ENCODE assay signal across 8 cellular contexts in the genomic region with DNA sequence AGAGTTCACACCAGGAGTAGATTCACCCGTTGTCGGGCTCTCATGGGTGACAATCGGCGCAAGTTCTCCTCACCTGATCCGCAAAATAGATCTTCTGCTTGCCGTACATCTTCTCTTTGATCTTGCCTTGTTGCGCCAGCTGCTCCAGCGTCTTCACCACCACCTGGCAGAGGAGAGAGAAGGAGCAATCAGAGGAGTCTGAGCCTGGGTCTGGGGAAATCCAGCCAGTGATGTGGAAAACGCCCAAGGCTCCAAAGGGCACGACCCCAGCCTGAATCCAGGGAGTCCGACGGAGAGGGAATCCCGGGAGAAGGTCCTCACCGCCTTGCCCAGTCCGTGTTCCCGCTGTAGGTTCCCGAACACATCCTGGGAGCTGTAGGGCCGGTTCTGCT. TPM values are rescaled to one million over a fixed set of nuclear protein-coding genes. Genes with fewer than 3 reads are reported as not detected.
DNase-seq lines count a peak whose midpoint lies in the region; ATAC-seq and TF ChIP-seq lines count a peak whose summit lies in the region.

No MANE protein-coding gene starts in this region.

- H3K4me3 ChIP-seq in Panc1 (ENCODE audit: low read depth in 2 of 2, low read length in 2 of 2) = peak overlapping the region; percentile 69 to 92
- H3K4me3 ChIP-seq in epithelial cell of proximal tubule (ENCODE audit: low read depth, low read length) = peak overlapping the region; percentile 98

- in situ Hi-C loops in Panc1 (cut with HindIII; ENCODE audit: low pct_unique_long_range_greater_than_20kb, low sequenced_read_pairs) (no loop called here), GM13976 (cut with MboI; ENCODE audit: low sequenced_read_pairs, unreplicated experiment) (no loop called here)

- H3K4me1 ChIP-seq in Panc1 (ENCODE audit: control insufficient read depth, insufficient read depth, low read length) = peaks cover 16% of the 10 kb centered on the region

- H3K36me3 ChIP-seq in Panc1 (ENCODE audit: control insufficient read depth, insufficient read depth, low read length) = peaks cover 3% of the 10 kb centered on the region

- TSS peak; percentile 69 for BruUV-seq in Panc1 (replicated peaks; lab: Mats Ljungman, UMichigan)

- no peak for DNase-seq in Panc1 (ENCODE audit: low read depth, low spot score)
- DNase-seq in epithelial cell of proximal tubule (ENCODE audit: low read depth) = no peak
- DNase-seq in progenitor cell of endocrine pancreas (ENCODE audit: low spot score, unreplicated experiment) = no peak
- no peak for DNase-seq in GM13976 (ENCODE audit: low spot score)
- DNase-seq in KG1 (lab: John Stamatoyannopoulos, UW) = no peak

- H3K36me3 Mint-ChIP-seq in progenitor cell of endocrine pancreas (ENCODE audit: insufficient read depth) = peaks cover 10% of the 10 kb centered on the region

- CTCF ChIA-PET in Panc1 (lab: Charles Lee) = interaction anchor here (0.5 to 3.0 kb wide), 2 partner anchors 28 to 186 kb away, joined by 4 to 14 read pairs; no protein-coding TSS in a partner anchor

- intact Hi-C loops in Panc1 (cut with micrococcal nuclease; ENCODE audit: unreplicated experiment) = loop anchor here (5.0 kb wide), 1 partner anchor 100 kb away; a partner anchor contains a TSS

- H3K4me1 Mint-ChIP-seq in progenitor cell of endocrine pancreas (ENCODE audit: low read depth) = peaks cover 18% of the 10 kb centered on the region

- H3K27me3 Mint-ChIP-seq in progenitor cell of endocrine pancreas = no peaks in the 10 kb centered on the region

- H3K27ac Mint-ChIP-seq in progenitor cell of endocrine pancreas = no peak overlapping the region

- peak overlapping the region; percentile 96 for H3K4me3 Mint-ChIP-seq in progenitor cell of endocrine pancreas (ENCODE audit: low read depth)

- no peaks in the 10 kb centered on the region for H3K9me3 ChIP-seq in Panc1 (ENCODE audit: control insufficient read depth, insufficient read depth, low read depth, low read length)

- TF ChIP-seq CTCF in Panc1 (IDR thresholded peaks at IDR 0.05) (no peak), epithelial cell of proximal tubule (conservative IDR thresholded peaks at IDR 0.05; ENCODE audit: low read depth, low read length) (no peak), progenitor cell of endocrine pancreas (IDR thresholded peaks at IDR 0.05; ENCODE audit: unreplicated experiment) (no peak), GM13976 (IDR thresholded peaks at IDR 0.05; ENCODE audit: borderline replicate concordance, control extremely low read depth, extremely low read depth, insufficient read depth, missing control alignments) (no peak)

- no peaks in the 10 kb centered on the region for H3K9me3 Mint-ChIP-seq in progenitor cell of endocrine pancreas (ENCODE audit: low read depth)

- POLR2A ChIA-PET in Panc1 (lab: Charles Lee) = interaction anchor here (0.6 kb wide), 1 partner anchor 12 kb away, joined by 3 read pairs; no protein-coding TSS in a partner anchor

- ATAC-seq in GM21528 (IDR thresholded peaks at IDR 0.05; ENCODE audit: low FRiP score, unreplicated experiment) (peak; percentile 2), Panc1 (peak; percentile 60), GM21529 (IDR thresholded peaks at IDR 0.05; ENCODE audit: unreplicated experiment) (no peak), GM18520 (IDR thresholded peaks at IDR 0.05; ENCODE audit: unreplicated experiment) (no peak)

- H3K27ac ChIP-seq in Panc1 (ENCODE audit: low read length) = peak overlapping the region; percentile 91

- H3K27me3 ChIP-seq in Panc1 (ENCODE audit: control insufficient read depth, insufficient read depth, low read length) = no peaks in the 10 kb centered on the region

RNA-seq across cellular contexts. Expression of a gene that starts 0.4 kb away (rescaled TPM):
- total RNA-seq in Panc1 (2021; ENCODE audit: unreplicated experiment) (19.2 TPM), epithelial cell of proximal tubule (23.8 and 25.9 TPM in 2 replicates), progenitor cell of endocrine pancreas (18.1 and 19.6 TPM in 2 replicates)
- 9.5 TPM for polyA plus RNA-seq in Panc1 (2012; ENCODE audit: insufficient read length)

RNA-seq across cellular contexts. Expression of a gene that starts 10.2 kb away (rescaled TPM):
- total RNA-seq in Panc1 (2021; ENCODE audit: unreplicated experiment) = 35.8 TPM
- 42.3 TPM for polyA plus RNA-seq in Panc1 (2012; ENCODE audit: insufficient read length)
- 15.7 and 47.6 TPM in 2 replicates for total RNA-seq in epithelial cell of proximal tubule
- 26.8 and 33.7 TPM in 2 replicates for total RNA-seq in progenitor cell of endocrine pancreas

RNA-seq across cellular contexts. Expression of a gene that starts 15.2 kb away (rescaled TPM):
- total RNA-seq in Panc1 (2021; ENCODE audit: unreplicated experiment) (76.7 TPM), epithelial cell of proximal tubule (49.4 and 58.2 TPM in 2 replicates), progenitor cell of endocrine pancreas (60.0 and 66.9 TPM in 2 replicates)
- polyA plus RNA-seq in Panc1 (2012; ENCODE audit: insufficient read length) = 71.8 TPM

RNA-seq across cellular contexts. Expression of a gene that starts 24.4 kb away (rescaled TPM):
- total RNA-seq in Panc1 (2021; ENCODE audit: unreplicated experiment) = 5.4 TPM
- polyA plus RNA-seq in Panc1 (2012; ENCODE audit: insufficient read length) = 11.6 TPM
- total RNA-seq in epithelial cell of proximal tubule = 0.75 and 0.94 TPM in 2 replicates
- total RNA-seq in progenitor cell of endocrine pancreas = 1.4 and 2.4 TPM in 2 replicates

RNA-seq across cellular contexts. Expression of a gene that starts 32.0 kb away (rescaled TPM):
- total RNA-seq in Panc1 (2021; ENCODE audit: unreplicated experiment) (42.3 TPM), epithelial cell of proximal tubule (38.0 and 38.2 TPM in 2 replicates), progenitor cell of endocrine pancreas (66.2 and 80.5 TPM in 2 replicates)
- 20.3 TPM for polyA plus RNA-seq in Panc1 (2012; ENCODE audit: insufficient read length)

Comparison
In these comparisons a context has a peak if more than half of its experiments do, and no peak if none do; other contexts are left out.
1. ATAC-seq: peak in GM21528 (single experiment) and Panc1 (single experiment); none in GM21529 (single experiment) and GM18520 (single experiment).